ENCODE assay signal across 21 cellular contexts in genomic region chr4:108637856-108638255, GRCh38. TPM values are rescaled to one million over a fixed set of nuclear protein-coding genes. Genes with fewer than 3 reads are reported as not detected.
DNase-seq lines count a peak whose midpoint lies in the region; ATAC-seq and TF ChIP-seq lines count a peak whose summit lies in the region.
"Had no signal": no experiment of that assay in that cellular context is flagged by ENCODE, and none has a peak within 500 bp of the region (broad histone marks: within the 10 kb centered on the region; RNA-seq: fewer than 3 reads in every experiment).

No MANE protein-coding gene starts in this region.

- H2AK5ac ChIP-seq in mesenchymal stem cell (ENCODE audit: low read length, severe bottlenecking): no peak overlapping the region

- H3K9ac ChIP-seq in mesenchymal stem cell (ENCODE audit: low read length) (no peak overlapping the region), MM.1S (ENCODE audit: low read length) (no peak overlapping the region)

- no peak for TF ChIP-seq POLR2A in body of pancreas (IDR thresholded peaks at IDR 0.05)

- H3K79me1 ChIP-seq in mesenchymal stem cell (replicated peaks; ENCODE audit: low read length, poor library complexity, severe bottlenecking): no peaks in the 10 kb centered on the region

- DNase-seq in AG09319 (ENCODE audit: extremely low read depth, low read depth) (no peak), astrocyte of the spinal cord (ENCODE audit: low read depth, low spot score) (no peak), mesenchymal stem cell (peak; percentile 15), MM.1S (no peak), body of pancreas (no peak)
- DNase-seq: activated B cell treated with CpG ODN at 0.5 μM for 24 hours; activated naive CD8-positive, alpha-beta T cell treated with anti-CD3 and anti-CD28 coated beads, Interleukin-2, amount 10 ng/mL, durations not matched to agents 7 days and 5 days; Calu3; HCEC 1CT; islet precursor cell; NCI-H1048; NCI-H82; retina; RPMI8226; stimulated activated naive CD8-positive, alpha-beta T cell treated with anti-CD3 and anti-CD28 coated beads, Interleukin-15, Interleukin-2, amounts not matched to agents 100 U/mL and 50 U/mL, for 24 hours; T-helper 1 cell; uterus had no signal

- no peaks in the 10 kb centered on the region for H3K79me2 ChIP-seq in MM.1S (ENCODE audit: low read length)

- H2BK120ac ChIP-seq in mesenchymal stem cell (ENCODE audit: low read depth, low read length): no peak overlapping the region

- H3K9me3 ChIP-seq in mesenchymal stem cell (ENCODE audit: control insufficient read depth, low read length): no peaks in the 10 kb centered on the region
- no peaks in the 10 kb centered on the region for H3K9me3 ChIP-seq in MM.1S (replicated peaks; ENCODE audit: insufficient read depth, low read length)
- no peaks in the 10 kb centered on the region for H3K9me3 ChIP-seq in body of pancreas
- H3K9me3 ChIP-seq: uterus had no signal

- H4K91ac ChIP-seq in mesenchymal stem cell (ENCODE audit: low read length): no peak overlapping the region

- H3K14ac ChIP-seq in mesenchymal stem cell (ENCODE audit: low read length in 2 of 2): no peak overlapping the region

- H2BK5ac ChIP-seq in mesenchymal stem cell (ENCODE audit: low read depth, low read length, poor library complexity, severe bottlenecking): peak overlapping the region; percentile 58

- no peaks in the 10 kb centered on the region for H3K9me2 ChIP-seq in MM.1S (replicated peaks; ENCODE audit: insufficient read depth, low read length)

- H3K4me1 ChIP-seq in mesenchymal stem cell (ENCODE audit: control insufficient read depth, insufficient read depth, low read depth, low read length): no peaks in the 10 kb centered on the region
- no peaks in the 10 kb centered on the region for H3K4me1 ChIP-seq in MM.1S (ENCODE audit: low read length)
- H3K4me1 ChIP-seq in body of pancreas: no peaks in the 10 kb centered on the region
- H3K4me1 ChIP-seq: uterus had no signal

- no peak overlapping the region for H3K4ac ChIP-seq in mesenchymal stem cell (ENCODE audit: low read depth in 1 of 2, low read length in 2 of 2)

- 86% methylated on average over 1 of the region's 2 CpGs for WGBS in mesenchymal stem cell
- 51 to 58% methylated on average over 2 of the region's 2 CpGs for WGBS in body of pancreas, 2 donors

- no peak overlapping the region for H2AFZ ChIP-seq in mesenchymal stem cell (ENCODE audit: low read depth, low read length)
- H2AFZ ChIP-seq in MM.1S (ENCODE audit: low read length): no peak overlapping the region

- in situ Hi-C loops in astrocyte of the spinal cord (cut with HindIII; ENCODE audit: low sequenced_read_pairs): no loop called here

- peaks cover 14 to 31% of the 10 kb centered on the region in 2 experiments for H3K36me3 ChIP-seq in mesenchymal stem cell (ENCODE audit: control insufficient read depth in 1 of 2, insufficient read depth in 2 of 2, low read depth in 1 of 2, low read length in 2 of 2)
- no peaks in the 10 kb centered on the region; the same call in none of the 2 replicates for H3K36me3 ChIP-seq in MM.1S (replicated peaks; ENCODE audit: insufficient read depth, low read length)
- H3K36me3 ChIP-seq in body of pancreas (replicated peaks in 1 of 2; ENCODE audit: insufficient read depth in 1 of 2, low read depth in 2 of 2): peaks cover 0 to 6% of the 10 kb centered on the region in 2 donors
- H3K36me3 ChIP-seq: uterus had no signal

- no peak overlapping the region for H2BK12ac ChIP-seq in mesenchymal stem cell (ENCODE audit: low read length in 2 of 2)

- H3K27ac ChIP-seq in mesenchymal stem cell (ENCODE audit: low read length, poor library complexity, severe bottlenecking) (no peak overlapping the region), MM.1S (ENCODE audit: low read length) (no peak overlapping the region), body of pancreas (no peak overlapping the region)
- H3K27ac ChIP-seq: uterus had no signal

- ATAC-seq in HG02884 (IDR thresholded peaks at IDR 0.05; ENCODE audit: unreplicated experiment) (no peak), HG03457 (IDR thresholded peaks at IDR 0.05; ENCODE audit: unreplicated experiment) (no peak), body of pancreas (no peak)
- ATAC-seq: natural killer cell treated with Interleukin-12 subunit alpha and Interleukin-12 subunit beta and Interleukin-15 and Interleukin-18, amount 100 ng/mL, for 72 hours; stimulated activated naive CD8-positive, alpha-beta T cell treated with anti-CD3 and anti-CD28 coated beads, Interleukin-15, Interleukin-2, amounts not matched to agents 100 U/mL and 50 U/mL, for 24 hours had no signal

- H2BK15ac ChIP-seq in mesenchymal stem cell (ENCODE audit: low read depth, poor library complexity, severe bottlenecking): no peak overlapping the region

- no peak overlapping the region for H4K8ac ChIP-seq in mesenchymal stem cell (ENCODE audit: low read length)

- TF ChIP-seq CTCF in AG09319 (IDR thresholded peaks at IDR 0.05; ENCODE audit: low read depth, low read length) (peak; percentile 52), LNCAP (IDR thresholded peaks at IDR 0.05) (peak; percentile 31; the same call in 1 of the 2 replicates), astrocyte of the spinal cord (IDR thresholded peaks at IDR 0.05; ENCODE audit: low read depth, low read length) (peak; percentile 7), MM.1S (IDR thresholded peaks at IDR 0.05; ENCODE audit: low read length) (no peak), body of pancreas (IDR thresholded peaks at IDR 0.05) (no peak)

- H4K20me1 ChIP-seq in MM.1S (ENCODE audit: insufficient read depth, low read length): no peaks in the 10 kb centered on the region

- H3F3A ChIP-seq in MM.1S (ENCODE audit: insufficient read depth, low read length): no peaks in the 10 kb centered on the region

- intact Hi-C loops in body of pancreas (cut with DNase I): no loop called here

- H3K4me3 ChIP-seq in astrocyte of the spinal cord (ENCODE audit: low read depth, low read length): no peak overlapping the region
- no peak overlapping the region for H3K4me3 ChIP-seq in mesenchymal stem cell (ENCODE audit: insufficient read depth in 1 of 2, low read depth in 1 of 2, low read length in 2 of 2)
- H3K4me3 ChIP-seq in MM.1S (ENCODE audit: low read length): no peak overlapping the region
- no peak overlapping the region for H3K4me3 ChIP-seq in body of pancreas
- H3K4me3 ChIP-seq: uterus had no signal

- no peak overlapping the region for H3K18ac ChIP-seq in mesenchymal stem cell (ENCODE audit: low read depth in 1 of 2, low read length in 2 of 2)

- H3K27me3 ChIP-seq in mesenchymal stem cell (ENCODE audit: control insufficient read depth in 1 of 2, insufficient read depth in 1 of 2, low read length in 2 of 2) (no peaks in the 10 kb centered on the region), MM.1S (replicated peaks; ENCODE audit: insufficient read depth, low read length) (no peaks in the 10 kb centered on the region), body of pancreas (no peaks in the 10 kb centered on the region)
- H3K27me3 ChIP-seq: uterus had no signal

- no peak overlapping the region for H3K23ac ChIP-seq in mesenchymal stem cell (ENCODE audit: low read length in 2 of 2)

- H3K4me2 ChIP-seq in mesenchymal stem cell (ENCODE audit: low read length, poor library complexity, severe bottlenecking) (no peak overlapping the region), MM.1S (ENCODE audit: low read depth, low read length) (no peak overlapping the region)

RNA-seq across cellular contexts. Expression of gene OSTC, which starts 12.5 kb away (rescaled TPM):
- polyA plus RNA-seq in mesenchymal stem cell (2013, experiment 1 of 2): 469 TPM
- polyA plus RNA-seq in mesenchymal stem cell (2013, experiment 2 of 2): 482 TPM
- total RNA-seq in body of pancreas: 100 to 1,000 TPM in 1 of 2 donors, 10 to 100 TPM in 1; 35.6 to 308 TPM

RNA-seq across cellular contexts. Expression of gene RPL34, which starts 17.5 kb away (rescaled TPM):
- polyA plus RNA-seq in mesenchymal stem cell (2013, experiment 1 of 2): 2,289 TPM
- 2,243 TPM for polyA plus RNA-seq in mesenchymal stem cell (2013, experiment 2 of 2)
- total RNA-seq in body of pancreas: 1,000 to 10,000 TPM in 1 of 2 donors, 100 to 1,000 TPM in 1; 804 to 1,203 TPM

Comparison
In these comparisons a context has a peak if more than half of its experiments do, and no peak if none do; other contexts are left out.
1. CTCF ChIP-seq: peak in AG09319 (single experiment), LNCAP (single experiment) and astrocyte of the spinal cord (single experiment); none in MM.1S (single experiment) and body of pancreas (0 of 7).